In the genomic region with DNA sequence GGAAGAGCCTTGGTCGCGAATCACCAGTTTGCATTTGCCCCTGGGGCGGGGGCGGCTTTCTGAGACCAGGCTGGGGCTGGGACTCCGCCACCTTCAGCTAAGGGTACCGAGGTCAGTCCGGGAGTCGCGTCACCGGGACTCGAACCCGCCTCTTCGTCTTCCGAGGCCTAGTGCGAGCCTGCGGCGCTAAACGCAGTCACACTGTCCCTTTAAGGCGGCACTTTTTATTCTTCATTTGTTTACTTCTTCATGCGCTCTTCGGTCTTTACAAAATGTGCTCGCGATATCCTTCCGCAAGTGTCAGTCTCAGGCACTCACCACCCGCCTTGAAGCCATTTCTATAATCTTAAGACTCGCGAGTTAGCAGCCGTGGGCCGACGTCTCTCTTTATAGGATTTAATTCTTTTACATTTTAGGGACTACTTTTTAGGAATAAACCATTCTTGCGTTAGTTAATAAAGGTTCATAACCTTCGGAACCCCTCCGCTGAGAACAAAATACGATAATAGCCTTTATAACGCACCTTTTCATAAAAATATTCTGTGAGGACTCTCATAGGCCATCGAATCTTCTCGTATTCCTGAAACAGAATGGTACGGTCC, we compare ENCODE assay signal across 1 cellular context.
A peak's percentile ranks its signal among the peaks of the same experiment; 100 is the strongest.
TF ChIP-seq lines count a peak whose summit lies in the region.

No MANE protein-coding gene starts in this region.

TF ChIP-seq in GM12878, 131 proteins besides CTCF, POLR2A, EP300 and RAD21 (continued from another document and continues in another):
- TF ChIP-seq ETV6 (conservative IDR thresholded peaks at IDR 0.05 in 1 of 2, IDR thresholded peaks at IDR 0.05 in 1 of 2; ENCODE audit: borderline replicate concordance in 1 of 2, low read depth in 1 of 2) (peak in 1 of 2 experiments; percentile 26; a peak in 1 of 4 replicates), CHD1 (IDR thresholded peaks at IDR 0.05; ENCODE audit: low read depth, low read length) (peak; percentile 97), ELK1 (IDR thresholded peaks at IDR 0.05; ENCODE audit: low read depth, low read length) (no peak), GABPA (IDR thresholded peaks at IDR 0.05; ENCODE audit: low read depth) (peak; percentile 53; the same call in 1 of the 2 replicates), TCF3 (IDR thresholded peaks at IDR 0.05; ENCODE audit: borderline replicate concordance, insufficient read depth, low read depth, low read length) (no peak), HDAC2 (IDR thresholded peaks at IDR 0.05) (no peak), TCF12 (IDR thresholded peaks at IDR 0.05; ENCODE audit: low read depth, low read length) (no peak), SUPT20H (IDR thresholded peaks at IDR 0.05; ENCODE audit: borderline replicate concordance, control insufficient read depth, low read depth, low read length) (no peak), CBFB (IDR thresholded peaks at IDR 0.05; ENCODE audit: low read depth) (no peak), SMAD1 (IDR thresholded peaks at IDR 0.05; ENCODE audit: low read depth, partially characterized antibody) (peak; percentile 22), ZSCAN29 (IDR thresholded peaks at IDR 0.05) (0 out of 2 replicates have a peak, but pooled peaks have one; percentile 11), MTA3 (IDR thresholded peaks at IDR 0.05; ENCODE audit: borderline replicate concordance, low read length) (0 out of 2 replicates have a peak, but pooled peaks have one; percentile 67), BACH1 (IDR thresholded peaks at IDR 0.05; ENCODE audit: borderline replicate concordance) (peak; percentile 69; the same call in 1 of the 2 replicates), ESRRA (IDR thresholded peaks at IDR 0.05; ENCODE audit: low read length) (no peak), MYB (IDR thresholded peaks at IDR 0.05; ENCODE audit: borderline replicate concordance, low read depth, low read length) (no peak), TAF1 (IDR thresholded peaks at IDR 0.05; ENCODE audit: borderline replicate concordance, low read depth, low read length) (peak; percentile 77), FOXK2 (IDR thresholded peaks at IDR 0.05) (peak; percentile 98), EGR1 (IDR thresholded peaks at IDR 0.05; ENCODE audit: borderline replicate concordance in 1 of 2, low read depth in 2 of 2, low read length in 2 of 2) (no peak), MEF2A (IDR thresholded peaks at IDR 0.05; ENCODE audit: insufficient read depth, low read depth, low read length) (no peak), ZZZ3 (IDR thresholded peaks at IDR 0.05; ENCODE audit: control insufficient read depth, insufficient read length, low read depth) (no peak), FOS (IDR thresholded peaks at IDR 0.05; ENCODE audit: borderline replicate concordance, extremely low read depth, insufficient read length) (no peak), NR2F1 (conservative IDR thresholded peaks at IDR 0.05) (peak; percentile 61), MTA2 (IDR thresholded peaks at IDR 0.05; ENCODE audit: low read depth) (peak; percentile 47; the same call in 1 of the 2 replicates), RUNX3 (IDR thresholded peaks at IDR 0.05; ENCODE audit: low read length) (peak; percentile 74), CEBPB (IDR thresholded peaks at IDR 0.05; ENCODE audit: borderline replicate concordance in 1 of 2, low read depth in 2 of 2, low read length in 2 of 2) (no peak; a peak in 1 of 4 replicates), SMC3 (IDR thresholded peaks at IDR 0.05; ENCODE audit: borderline replicate concordance, low read length) (no peak), MYC (IDR thresholded peaks at IDR 0.05; ENCODE audit: insufficient read depth, insufficient read length, insufficient replicate concordance, low read length, severe bottlenecking) (no peak), SIX5 (IDR thresholded peaks at IDR 0.05; ENCODE audit: low read depth, low read length, severe bottlenecking) (no peak), ZBTB11 (CRISPR knock-in tag; IDR thresholded peaks at IDR 0.05) (no peak), NFIC (IDR thresholded peaks at IDR 0.05; ENCODE audit: low read depth, low read length) (peak; percentile 74; the same call in 1 of the 2 replicates), NR2C2 (IDR thresholded peaks at IDR 0.05; ENCODE audit: borderline replicate concordance, control insufficient read depth, insufficient read length, low read depth) (no peak), NFXL1 (IDR thresholded peaks at IDR 0.05; ENCODE audit: borderline replicate concordance) (no peak)
- TF ChIP-seq, protein P1, sequence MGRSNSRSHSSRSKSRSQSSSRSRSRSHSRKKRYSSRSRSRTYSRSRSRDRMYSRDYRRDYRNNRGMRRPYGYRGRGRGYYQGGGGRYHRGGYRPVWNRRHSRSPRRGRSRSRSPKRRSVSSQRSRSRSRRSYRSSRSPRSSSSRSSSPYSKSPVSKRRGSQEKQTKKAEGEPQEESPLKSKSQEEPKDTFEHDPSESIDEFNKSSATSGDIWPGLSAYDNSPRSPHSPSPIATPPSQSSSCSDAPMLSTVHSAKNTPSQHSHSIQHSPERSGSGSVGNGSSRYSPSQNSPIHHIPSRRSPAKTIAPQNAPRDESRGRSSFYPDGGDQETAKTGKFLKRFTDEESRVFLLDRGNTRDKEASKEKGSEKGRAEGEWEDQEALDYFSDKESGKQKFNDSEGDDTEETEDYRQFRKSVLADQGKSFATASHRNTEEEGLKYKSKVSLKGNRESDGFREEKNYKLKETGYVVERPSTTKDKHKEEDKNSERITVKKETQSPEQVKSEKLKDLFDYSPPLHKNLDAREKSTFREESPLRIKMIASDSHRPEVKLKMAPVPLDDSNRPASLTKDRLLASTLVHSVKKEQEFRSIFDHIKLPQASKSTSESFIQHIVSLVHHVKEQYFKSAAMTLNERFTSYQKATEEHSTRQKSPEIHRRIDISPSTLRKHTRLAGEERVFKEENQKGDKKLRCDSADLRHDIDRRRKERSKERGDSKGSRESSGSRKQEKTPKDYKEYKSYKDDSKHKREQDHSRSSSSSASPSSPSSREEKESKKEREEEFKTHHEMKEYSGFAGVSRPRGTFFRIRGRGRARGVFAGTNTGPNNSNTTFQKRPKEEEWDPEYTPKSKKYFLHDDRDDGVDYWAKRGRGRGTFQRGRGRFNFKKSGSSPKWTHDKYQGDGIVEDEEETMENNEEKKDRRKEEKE (IDR thresholded peaks at IDR 0.05): peak; percentile 92
- TF ChIP-seq, protein P2, sequence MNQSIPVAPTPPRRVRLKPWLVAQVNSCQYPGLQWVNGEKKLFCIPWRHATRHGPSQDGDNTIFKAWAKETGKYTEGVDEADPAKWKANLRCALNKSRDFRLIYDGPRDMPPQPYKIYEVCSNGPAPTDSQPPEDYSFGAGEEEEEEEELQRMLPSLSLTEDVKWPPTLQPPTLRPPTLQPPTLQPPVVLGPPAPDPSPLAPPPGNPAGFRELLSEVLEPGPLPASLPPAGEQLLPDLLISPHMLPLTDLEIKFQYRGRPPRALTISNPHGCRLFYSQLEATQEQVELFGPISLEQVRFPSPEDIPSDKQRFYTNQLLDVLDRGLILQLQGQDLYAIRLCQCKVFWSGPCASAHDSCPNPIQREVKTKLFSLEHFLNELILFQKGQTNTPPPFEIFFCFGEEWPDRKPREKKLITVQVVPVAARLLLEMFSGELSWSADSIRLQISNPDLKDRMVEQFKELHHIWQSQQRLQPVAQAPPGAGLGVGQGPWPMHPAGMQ (IDR thresholded peaks at IDR 0.05; ENCODE audit: borderline replicate concordance): no peak
- TF ChIP-seq, protein P3, sequence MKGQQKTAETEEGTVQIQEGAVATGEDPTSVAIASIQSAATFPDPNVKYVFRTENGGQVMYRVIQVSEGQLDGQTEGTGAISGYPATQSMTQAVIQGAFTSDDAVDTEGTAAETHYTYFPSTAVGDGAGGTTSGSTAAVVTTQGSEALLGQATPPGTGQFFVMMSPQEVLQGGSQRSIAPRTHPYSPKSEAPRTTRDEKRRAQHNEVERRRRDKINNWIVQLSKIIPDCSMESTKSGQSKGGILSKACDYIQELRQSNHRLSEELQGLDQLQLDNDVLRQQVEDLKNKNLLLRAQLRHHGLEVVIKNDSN (IDR thresholded peaks at IDR 0.05; ENCODE audit: borderline replicate concordance, extremely low read length, insufficient read depth, low read depth, low read length): no peak
- TF ChIP-seq, protein P4, sequence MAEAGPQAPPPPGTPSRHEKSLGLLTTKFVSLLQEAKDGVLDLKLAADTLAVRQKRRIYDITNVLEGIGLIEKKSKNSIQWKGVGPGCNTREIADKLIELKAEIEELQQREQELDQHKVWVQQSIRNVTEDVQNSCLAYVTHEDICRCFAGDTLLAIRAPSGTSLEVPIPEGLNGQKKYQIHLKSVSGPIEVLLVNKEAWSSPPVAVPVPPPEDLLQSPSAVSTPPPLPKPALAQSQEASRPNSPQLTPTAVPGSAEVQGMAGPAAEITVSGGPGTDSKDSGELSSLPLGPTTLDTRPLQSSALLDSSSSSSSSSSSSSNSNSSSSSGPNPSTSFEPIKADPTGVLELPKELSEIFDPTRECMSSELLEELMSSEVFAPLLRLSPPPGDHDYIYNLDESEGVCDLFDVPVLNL (IDR thresholded peaks at IDR 0.05; ENCODE audit: low read depth, low read length): no peak
- TF ChIP-seq, protein P5, sequence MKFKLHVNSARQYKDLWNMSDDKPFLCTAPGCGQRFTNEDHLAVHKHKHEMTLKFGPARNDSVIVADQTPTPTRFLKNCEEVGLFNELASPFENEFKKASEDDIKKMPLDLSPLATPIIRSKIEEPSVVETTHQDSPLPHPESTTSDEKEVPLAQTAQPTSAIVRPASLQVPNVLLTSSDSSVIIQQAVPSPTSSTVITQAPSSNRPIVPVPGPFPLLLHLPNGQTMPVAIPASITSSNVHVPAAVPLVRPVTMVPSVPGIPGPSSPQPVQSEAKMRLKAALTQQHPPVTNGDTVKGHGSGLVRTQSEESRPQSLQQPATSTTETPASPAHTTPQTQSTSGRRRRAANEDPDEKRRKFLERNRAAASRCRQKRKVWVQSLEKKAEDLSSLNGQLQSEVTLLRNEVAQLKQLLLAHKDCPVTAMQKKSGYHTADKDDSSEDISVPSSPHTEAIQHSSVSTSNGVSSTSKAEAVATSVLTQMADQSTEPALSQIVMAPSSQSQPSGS (IDR thresholded peaks at IDR 0.05; ENCODE audit: low read length): peak; percentile 69
- TF ChIP-seq, protein P6, sequence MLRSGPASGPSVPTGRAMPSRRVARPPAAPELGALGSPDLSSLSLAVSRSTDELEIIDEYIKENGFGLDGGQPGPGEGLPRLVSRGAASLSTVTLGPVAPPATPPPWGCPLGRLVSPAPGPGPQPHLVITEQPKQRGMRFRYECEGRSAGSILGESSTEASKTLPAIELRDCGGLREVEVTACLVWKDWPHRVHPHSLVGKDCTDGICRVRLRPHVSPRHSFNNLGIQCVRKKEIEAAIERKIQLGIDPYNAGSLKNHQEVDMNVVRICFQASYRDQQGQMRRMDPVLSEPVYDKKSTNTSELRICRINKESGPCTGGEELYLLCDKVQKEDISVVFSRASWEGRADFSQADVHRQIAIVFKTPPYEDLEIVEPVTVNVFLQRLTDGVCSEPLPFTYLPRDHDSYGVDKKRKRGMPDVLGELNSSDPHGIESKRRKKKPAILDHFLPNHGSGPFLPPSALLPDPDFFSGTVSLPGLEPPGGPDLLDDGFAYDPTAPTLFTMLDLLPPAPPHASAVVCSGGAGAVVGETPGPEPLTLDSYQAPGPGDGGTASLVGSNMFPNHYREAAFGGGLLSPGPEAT (IDR thresholded peaks at IDR 0.05; ENCODE audit: low read depth): peak; percentile 98
- TF ChIP-seq, protein P7, sequence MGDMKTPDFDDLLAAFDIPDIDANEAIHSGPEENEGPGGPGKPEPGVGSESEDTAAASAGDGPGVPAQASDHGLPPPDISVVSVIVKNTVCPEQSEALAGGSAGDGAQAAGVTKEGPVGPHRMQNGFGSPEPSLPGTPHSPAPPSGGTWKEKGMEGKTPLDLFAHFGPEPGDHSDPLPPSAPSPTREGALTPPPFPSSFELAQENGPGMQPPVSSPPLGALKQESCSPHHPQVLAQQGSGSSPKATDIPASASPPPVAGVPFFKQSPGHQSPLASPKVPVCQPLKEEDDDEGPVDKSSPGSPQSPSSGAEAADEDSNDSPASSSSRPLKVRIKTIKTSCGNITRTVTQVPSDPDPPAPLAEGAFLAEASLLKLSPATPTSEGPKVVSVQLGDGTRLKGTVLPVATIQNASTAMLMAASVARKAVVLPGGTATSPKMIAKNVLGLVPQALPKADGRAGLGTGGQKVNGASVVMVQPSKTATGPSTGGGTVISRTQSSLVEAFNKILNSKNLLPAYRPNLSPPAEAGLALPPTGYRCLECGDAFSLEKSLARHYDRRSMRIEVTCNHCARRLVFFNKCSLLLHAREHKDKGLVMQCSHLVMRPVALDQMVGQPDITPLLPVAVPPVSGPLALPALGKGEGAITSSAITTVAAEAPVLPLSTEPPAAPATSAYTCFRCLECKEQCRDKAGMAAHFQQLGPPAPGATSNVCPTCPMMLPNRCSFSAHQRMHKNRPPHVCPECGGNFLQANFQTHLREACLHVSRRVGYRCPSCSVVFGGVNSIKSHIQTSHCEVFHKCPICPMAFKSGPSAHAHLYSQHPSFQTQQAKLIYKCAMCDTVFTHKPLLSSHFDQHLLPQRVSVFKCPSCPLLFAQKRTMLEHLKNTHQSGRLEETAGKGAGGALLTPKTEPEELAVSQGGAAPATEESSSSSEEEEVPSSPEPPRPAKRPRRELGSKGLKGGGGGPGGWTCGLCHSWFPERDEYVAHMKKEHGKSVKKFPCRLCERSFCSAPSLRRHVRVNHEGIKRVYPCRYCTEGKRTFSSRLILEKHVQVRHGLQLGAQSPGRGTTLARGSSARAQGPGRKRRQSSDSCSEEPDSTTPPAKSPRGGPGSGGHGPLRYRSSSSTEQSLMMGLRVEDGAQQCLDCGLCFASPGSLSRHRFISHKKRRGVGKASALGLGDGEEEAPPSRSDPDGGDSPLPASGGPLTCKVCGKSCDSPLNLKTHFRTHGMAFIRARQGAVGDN (IDR thresholded peaks at IDR 0.05): no peak
